Comparison of ENCODE assay signal across 11 cellular contexts in genomic region chr3:48684054-48684349, GRCh38. TPM values are rescaled to one million over a fixed set of nuclear protein-coding genes. Genes with fewer than 3 reads are reported as not detected.
DNase-seq lines count a peak whose midpoint lies in the region; ATAC-seq, FAIRE-seq and TF ChIP-seq lines count a peak whose summit lies in the region.
"Had no signal": no experiment of that assay in that cellular context is flagged by ENCODE, and none has a peak within 500 bp of the region (broad histone marks: within the 10 kb centered on the region; RNA-seq: fewer than 3 reads in every experiment).

No MANE protein-coding gene starts in this region.

- FAIRE-seq in keratinocyte (lab: Jason Lieb, UNC), result no peak

- H3K27ac ChIP-seq in keratinocyte (ENCODE audit: control insufficient read depth, insufficient read depth, low read length), result no peak overlapping the region
- H3K27ac ChIP-seq in transverse colon, result peak overlapping the region in 1 of 4 donors; percentile 86
- peak overlapping the region in 1 of 4 donors; percentile 25 for H3K27ac ChIP-seq in Peyer's patch

- H2AFZ ChIP-seq in keratinocyte (ENCODE audit: control insufficient read depth, low read length), result no peak overlapping the region

- peaks cover 17% of the 10 kb centered on the region for H3K79me2 ChIP-seq in keratinocyte (ENCODE audit: control insufficient read depth, insufficient read depth, low read length)

- H3K9ac ChIP-seq in keratinocyte (ENCODE audit: control insufficient read depth, extremely low read depth, insufficient read depth, low read length), result no peak overlapping the region

- peaks cover 51% of the 10 kb centered on the region for H3K36me3 Mint-ChIP-seq in activated naive CD4-positive, alpha-beta T cell treated with anti-CD3 and anti-CD28 coated beads, Interleukin-2, amount 10 ng/mL, durations not matched to agents 7 days and 5 days
- peaks cover 0 to 37% of the 10 kb centered on the region in 2 donors for H3K36me3 Mint-ChIP-seq in activated naive CD4-positive, alpha-beta T cell treated with anti-CD3 and anti-CD28 coated beads, Interleukin-2, amount 50 U/mL, for 72 hours

- in situ Hi-C loops in transverse colon (cut with MboI; ENCODE audit: low pct_ligation_motif_present in 1 of 4, low pct_unique_long_range_greater_than_20kb in 1 of 4, low sequenced_read_pairs in 3 of 4), result no loop called here

- H3K36me3 ChIP-seq in keratinocyte (ENCODE audit: control insufficient read depth in 2 of 2, extremely low read depth in 1 of 2, insufficient read depth in 2 of 2, low read length in 2 of 2), result peaks cover 18 to 36% of the 10 kb centered on the region in 2 experiments
- peaks cover 0 to 34% (median 10%) of the 10 kb centered on the region in 4 donors for H3K36me3 ChIP-seq in transverse colon
- H3K36me3 ChIP-seq in Peyer's patch, result peaks cover 0 to 56% (median 0%) of the 10 kb centered on the region in 3 donors

- no peak for ATAC-seq in activated naive CD4-positive, alpha-beta T cell treated with anti-CD3 and anti-CD28 coated beads, Interleukin-2, amount 50 U/mL, for 72 hours

- H3K9me3 Mint-ChIP-seq in activated naive CD4-positive, alpha-beta T cell treated with anti-CD3 and anti-CD28 coated beads, Interleukin-2, amount 10 ng/mL, durations not matched to agents 7 days and 5 days, result no peaks in the 10 kb centered on the region
- no peaks in the 10 kb centered on the region for H3K9me3 Mint-ChIP-seq in activated naive CD4-positive, alpha-beta T cell treated with anti-CD3 and anti-CD28 coated beads, Interleukin-2, amount 50 U/mL, for 72 hours
- H3K9me3 Mint-ChIP-seq: IgD-negative memory B cell had no signal

- TF ChIP-seq CTCF in keratinocyte (optimal IDR thresholded peaks at IDR 0.05 in 1 of 3, IDR thresholded peaks at IDR 0.05 in 1 of 3, conservative IDR thresholded peaks at IDR 0.05 in 1 of 3; ENCODE audit: extremely low read depth in 1 of 3, insufficient read depth in 2 of 3, low read length in 3 of 3) (no peak), transverse colon (IDR thresholded peaks at IDR 0.05) (no peak), Peyer's patch (IDR thresholded peaks at IDR 0.05) (no peak)

- 80 to 82% methylated on average over 3 to 8 of the region's 8 CpGs for WGBS in transverse colon (ENCODE audit: low coverage in 1 of 2), 2 donors

- H3K27me3 ChIP-seq in keratinocyte (ENCODE audit: control insufficient read depth, extremely low read depth, insufficient read depth, low read length), result no peaks in the 10 kb centered on the region
- H3K27me3 ChIP-seq in transverse colon, result no peaks in the 10 kb centered on the region
- H3K27me3 ChIP-seq in Peyer's patch, result no peaks in the 10 kb centered on the region

- CTCF ChIA-PET in activated naive CD4-positive, alpha-beta T cell treated with anti-CD3 and anti-CD28 coated beads, Interleukin-2, amount 10 ng/mL, durations not matched to agents 7 days and 5 days (lab: Charles Lee), result interaction anchor here (0.9 to 2.1 kb wide), 6 partner anchors 8 to 283 kb away, joined by 4 to 7 read pairs (median 4); no protein-coding TSS in a partner anchor

- H3K4me1 Mint-ChIP-seq in activated naive CD4-positive, alpha-beta T cell treated with anti-CD3 and anti-CD28 coated beads, Interleukin-2, amount 10 ng/mL, durations not matched to agents 7 days and 5 days, result peaks cover 50% of the 10 kb centered on the region

- H3K27me3 Mint-ChIP-seq in activated naive CD4-positive, alpha-beta T cell treated with anti-CD3 and anti-CD28 coated beads, Interleukin-2, amount 10 ng/mL, durations not matched to agents 7 days and 5 days, result no peaks in the 10 kb centered on the region

- dilution Hi-C loops in keratinocyte (cut with MboI; ENCODE audit: extremely low pct_ligation_motif_present, low sequenced_read_pairs), result no loop called here

- peak overlapping the region; percentile 74 for H3K27ac Mint-ChIP-seq in activated naive CD4-positive, alpha-beta T cell treated with anti-CD3 and anti-CD28 coated beads, Interleukin-2, amount 10 ng/mL, durations not matched to agents 7 days and 5 days
- H3K27ac Mint-ChIP-seq in activated naive CD4-positive, alpha-beta T cell treated with anti-CD3 and anti-CD28 coated beads, Interleukin-2, amount 50 U/mL, for 72 hours, result peak overlapping the region; percentile 63 to 78

- H3K4me3 ChIP-seq in keratinocyte (ENCODE audit: control insufficient read depth in 2 of 3, extremely low read depth in 1 of 3, insufficient read depth in 2 of 3, low read depth in 1 of 3, low read length in 3 of 3) (no peak overlapping the region), transverse colon (peak overlapping the region in 3 of 4 donors; percentile 50 to 68 (median 65)), Peyer's patch (peak overlapping the region in 2 of 4 donors; percentile 97 to 100)

- TF ChIP-seq EP300 in transverse colon (IDR thresholded peaks at IDR 0.05; ENCODE audit: low read depth), result no peak

- peaks cover 40% of the 10 kb centered on the region for H3K4me1 ChIP-seq in keratinocyte (ENCODE audit: control insufficient read depth, extremely low read depth, insufficient read depth, low read length)
- H3K4me1 ChIP-seq in transverse colon, result peaks cover 23 to 31% (median 28%) of the 10 kb centered on the region in 4 donors
- peaks cover 3 to 31% (median 6%) of the 10 kb centered on the region in 4 donors for H3K4me1 ChIP-seq in Peyer's patch

- H4K20me1 ChIP-seq in keratinocyte (ENCODE audit: control insufficient read depth, extremely low read depth, insufficient read depth, low read length), result no peaks in the 10 kb centered on the region

- H3K4me2 ChIP-seq in keratinocyte (ENCODE audit: control insufficient read depth, extremely low read depth, insufficient read depth, low read depth, low read length), result peak overlapping the region; percentile 98

- no peak for DNase-seq in activated naive CD4-positive, alpha-beta T cell treated with anti-CD3 and anti-CD28 coated beads, Interleukin-2, amount 10 ng/mL, durations not matched to agents 7 days and 5 days
- no peak for DNase-seq in activated naive CD4-positive, alpha-beta T cell (lab: John Stamatoyannopoulos, UW)
- DNase-seq in activated naive CD4-positive, alpha-beta T cell treated with anti-CD3 and anti-CD28 coated beads, Interleukin-2, amount 50 U/mL, for 72 hours (ENCODE audit: low spot score in 2 of 2), result no peak
- no peak for DNase-seq in keratinocyte (ENCODE audit: low read depth, low spot score)
- no peak for DNase-seq in transverse colon
- DNase-seq in Peyer's patch, result no peak
- no peak for DNase-seq in NCI-H524 treated with DMSO at 0.1 percent for 48 hours (lab: John Stamatoyannopoulos, UW)
- DNase-seq in stimulated activated CD4-positive, alpha-beta T cell treated with anti-CD3 and anti-CD28 coated beads, Interleukin-4, amount 100 ng/mL, for 1 hour, result no peak
- DNase-seq: DMS79, SW 1271 had no signal

- peak overlapping the region; percentile 82 for H3K4me3 Mint-ChIP-seq in activated naive CD4-positive, alpha-beta T cell treated with anti-CD3 and anti-CD28 coated beads, Interleukin-2, amount 10 ng/mL, durations not matched to agents 7 days and 5 days

- H3K9me3 ChIP-seq in keratinocyte (ENCODE audit: control insufficient read depth, low read depth, low read length) (no peaks in the 10 kb centered on the region), transverse colon (no peaks in the 10 kb centered on the region), Peyer's patch (no peaks in the 10 kb centered on the region)

- TF ChIP-seq POLR2A in transverse colon (IDR thresholded peaks at IDR 0.05) (no peak), Peyer's patch (IDR thresholded peaks at IDR 0.05) (no peak)

- intact Hi-C loops in transverse colon (cut with DNase I; ENCODE audit: low total_unique reads), result no loop called here

- H3K9me1 ChIP-seq in keratinocyte (ENCODE audit: control insufficient read depth, extremely low read depth, insufficient read depth, low read length), result no peaks in the 10 kb centered on the region

RNA-seq across cellular contexts. Expression of gene NCKIPSD, which starts 1.7 kb away (rescaled TPM):
- total RNA-seq in activated naive CD4-positive, alpha-beta T cell treated with anti-CD3 and anti-CD28 coated beads, Interleukin-2, amount 50 U/mL, for 72 hours, result 10 to 100 TPM; 45.7 to 77.2 TPM
- 9.8 to 15.8 TPM (median 10.5 TPM) in 3 replicates for polyA plus RNA-seq in keratinocyte
- 5.3 TPM for polyA plus RNA-seq in keratinocyte (2011; ENCODE audit: low read depth)
- polyA plus RNA-seq in keratinocyte (2011; cell fraction: cytosol; rRNA removed), result 9.6 and 14.7 TPM in 2 replicates
- 19.2 and 24.2 TPM in 2 replicates for polyA plus RNA-seq in keratinocyte (2011; cell fraction: nucleus; rRNA removed)
- 11.4 and 14.6 TPM in 2 replicates for polyA plus RNA-seq in keratinocyte (2012; ENCODE audit: low replicate concordance)
- polyA minus RNA-seq in keratinocyte, result 15.0 to 44.8 TPM (median 21.1 TPM) in 3 replicates
- polyA minus RNA-seq in keratinocyte (2011; cell fraction: cytosol; rRNA and poly(A)+ RNA removed), result 14.8 TPM
- 9.7 and 13.3 TPM in 2 replicates for polyA minus RNA-seq in keratinocyte (2011; cell fraction: nucleus; rRNA and poly(A)+ RNA removed)
- total RNA-seq in transverse colon, result 10 to 100 TPM; 42.3 to 74.6 (median 49.2) TPM
- 10 to 100 TPM; 35.7 to 66.8 (median 64.4) TPM for total RNA-seq in Peyer's patch

RNA-seq across cellular contexts. Expression of gene CELSR3, which starts 21.3 kb away (rescaled TPM):
- total RNA-seq in activated naive CD4-positive, alpha-beta T cell treated with anti-CD3 and anti-CD28 coated beads, Interleukin-2, amount 50 U/mL, for 72 hours, result 10 to 100 TPM; 12.6 to 13.1 TPM
- polyA plus RNA-seq in keratinocyte, result 0.25 to 0.53 TPM (median 0.31 TPM) in 3 replicates
- polyA plus RNA-seq in keratinocyte (2011; ENCODE audit: low read depth), result 0.62 TPM
- polyA plus RNA-seq in keratinocyte (2011; cell fraction: cytosol; rRNA removed), result 0.12 and 0.19 TPM in 2 replicates
- polyA plus RNA-seq in keratinocyte (2011; cell fraction: nucleus; rRNA removed), result 2.4 and 3.1 TPM in 2 replicates
- 0.55 and 1.2 TPM in 2 replicates for polyA plus RNA-seq in keratinocyte (2012; ENCODE audit: low replicate concordance)
- 1.2 to 1.3 TPM (median 1.3 TPM) in 3 replicates for polyA minus RNA-seq in keratinocyte
- polyA minus RNA-seq in keratinocyte (2011; cell fraction: cytosol; rRNA and poly(A)+ RNA removed), result 0.96 TPM
- polyA minus RNA-seq in keratinocyte (2011; cell fraction: nucleus; rRNA and poly(A)+ RNA removed), result 4.6 and 5.0 TPM in 2 replicates
- total RNA-seq in transverse colon, result 10 to 100 TPM in 1 of 4 donors, 1 to 10 TPM in 3; 1.2 to 15.0 (median 3.9) TPM
- total RNA-seq in Peyer's patch, result 1 to 10 TPM; 2.3 to 5.0 (median 2.9) TPM

RNA-seq across cellular contexts. Expression of gene IP6K2, which starts 33.0 kb away (rescaled TPM):
- 10 to 100 TPM; 53.8 to 73.5 TPM for total RNA-seq in activated naive CD4-positive, alpha-beta T cell treated with anti-CD3 and anti-CD28 coated beads, Interleukin-2, amount 50 U/mL, for 72 hours
- 94.3 to 124 TPM (median 110 TPM) in 3 replicates for polyA plus RNA-seq in keratinocyte
- 186 TPM for polyA plus RNA-seq in keratinocyte (2011; ENCODE audit: low read depth)
- polyA plus RNA-seq in keratinocyte (2011; cell fraction: cytosol; rRNA removed), result 74.3 and 79.1 TPM in 2 replicates
- polyA plus RNA-seq in keratinocyte (2011; cell fraction: nucleus; rRNA removed), result 355 and 366 TPM in 2 replicates
- 68.9 and 155 TPM in 2 replicates for polyA plus RNA-seq in keratinocyte (2012; ENCODE audit: low replicate concordance)
- polyA minus RNA-seq in keratinocyte, result 43.5 to 87.9 TPM (median 66.8 TPM) in 3 replicates
- 41.6 TPM for polyA minus RNA-seq in keratinocyte (2011; cell fraction: cytosol; rRNA and poly(A)+ RNA removed)
- 55.3 and 80.4 TPM in 2 replicates for polyA minus RNA-seq in keratinocyte (2011; cell fraction: nucleus; rRNA and poly(A)+ RNA removed)
- 100 to 1,000 TPM; 169 to 255 (median 225) TPM for total RNA-seq in transverse colon
- total RNA-seq in Peyer's patch, result 100 to 1,000 TPM in 3 of 4 donors, 10 to 100 TPM in 1; 97.6 to 211 (median 163) TPM

RNA-seq across cellular contexts. Expression of gene SLC26A6, which starts 48.7 kb away (rescaled TPM):
- 100 to 1,000 TPM in 1 of 2 donors, 10 to 100 TPM in 1; 38.3 to 110 TPM for total RNA-seq in activated naive CD4-positive, alpha-beta T cell treated with anti-CD3 and anti-CD28 coated beads, Interleukin-2, amount 50 U/mL, for 72 hours
- polyA plus RNA-seq in keratinocyte, result 24.9 to 35.7 TPM (median 34.5 TPM) in 3 replicates
- 9.8 TPM for polyA plus RNA-seq in keratinocyte (2011; ENCODE audit: low read depth)
- polyA plus RNA-seq in keratinocyte (2011; cell fraction: cytosol; rRNA removed), result 9.3 and 10.9 TPM in 2 replicates
- polyA plus RNA-seq in keratinocyte (2011; cell fraction: nucleus; rRNA removed), result 211 and 227 TPM in 2 replicates
- polyA plus RNA-seq in keratinocyte (2012; ENCODE audit: low replicate concordance), result 18.3 and 28.4 TPM in 2 replicates
- polyA minus RNA-seq in keratinocyte, result 47.0 to 112 TPM (median 58.5 TPM) in 3 replicates
- 34.1 TPM for polyA minus RNA-seq in keratinocyte (2011; cell fraction: cytosol; rRNA and poly(A)+ RNA removed)
- polyA minus RNA-seq in keratinocyte (2011; cell fraction: nucleus; rRNA and poly(A)+ RNA removed), result 59.0 and 61.0 TPM in 2 replicates
- 100 to 1,000 TPM; 134 to 282 (median 193) TPM for total RNA-seq in transverse colon
- total RNA-seq in Peyer's patch, result 100 to 1,000 TPM; 143 to 249 (median 194) TPM

Comparison
In these comparisons a context has a peak if more than half of its experiments do, and no peak if none do; other contexts are left out.
1. H3K4me3 ChIP-seq: peak in transverse colon (3 of 4); none in keratinocyte (0 of 3).